18 cellular contexts compared by ENCODE assay signal in genomic region chr13:31764556-31764955, GRCh38. TPM values are rescaled to one million over a fixed set of nuclear protein-coding genes. Genes with fewer than 3 reads are reported as not detected.
"Had no signal": no experiment of that assay in that cellular context is flagged by ENCODE, and none has a peak within 500 bp of the region (broad histone marks: within the 10 kb centered on the region; RNA-seq: fewer than 3 reads in every experiment).

No MANE protein-coding gene starts in this region.

- H3K27me3 ChIP-seq: body of pancreas, colonic mucosa, uterus had no signal

- DNase-seq: activated CD4-positive, alpha-beta memory T cell treated with anti-CD3 and anti-CD28 coated beads for 36 hours; activated CD4-positive, alpha-beta T cell treated with anti-CD3 and anti-CD28 coated beads for 36 hours; amniotic stem cell; body of pancreas; central memory CD4-positive, alpha-beta T cell; colonic mucosa; head of caudate nucleus; kidney; occipital lobe; retina; stimulated activated CD4-positive, alpha-beta T cell treated with anti-CD3 and anti-CD28 coated beads, Interleukin-2, amount 100 ng/mL, for 24 hours; transverse colon; uterus had no signal

- H3K4me3 ChIP-seq: body of pancreas, colonic mucosa, lung, transverse colon, uterus had no signal

- H3K27ac ChIP-seq: body of pancreas, colonic mucosa, transverse colon, uterus had no signal

- H3K36me3 ChIP-seq: colonic mucosa, transverse colon, uterus had no signal

- H3K4me1 ChIP-seq: body of pancreas, colonic mucosa, transverse colon, uterus had no signal

- ATAC-seq: activated CD4-positive, alpha-beta T cell treated with anti-CD3 and anti-CD28 coated beads for 36 hours; body of pancreas; left lobe of liver; WTC11 had no signal

- H3K9me3 ChIP-seq: body of pancreas, colonic mucosa, transverse colon, uterus had no signal

RNA-seq across cellular contexts. Expression of gene RXFP2, which starts 25.2 kb away (rescaled TPM):
- total RNA-seq: activated CD4-positive, alpha-beta memory T cell treated with anti-CD3 and anti-CD28 coated beads for 36 hours; activated CD4-positive, alpha-beta T cell treated with anti-CD3 and anti-CD28 coated beads for 36 hours; body of pancreas; colonic mucosa; left lobe of liver; lung; myocyte; occipital lobe; posterior vena cava; transverse colon; WTC11 had no signal
